Comparison of ENCODE assay signal across 15 cellular contexts in the genomic region with DNA sequence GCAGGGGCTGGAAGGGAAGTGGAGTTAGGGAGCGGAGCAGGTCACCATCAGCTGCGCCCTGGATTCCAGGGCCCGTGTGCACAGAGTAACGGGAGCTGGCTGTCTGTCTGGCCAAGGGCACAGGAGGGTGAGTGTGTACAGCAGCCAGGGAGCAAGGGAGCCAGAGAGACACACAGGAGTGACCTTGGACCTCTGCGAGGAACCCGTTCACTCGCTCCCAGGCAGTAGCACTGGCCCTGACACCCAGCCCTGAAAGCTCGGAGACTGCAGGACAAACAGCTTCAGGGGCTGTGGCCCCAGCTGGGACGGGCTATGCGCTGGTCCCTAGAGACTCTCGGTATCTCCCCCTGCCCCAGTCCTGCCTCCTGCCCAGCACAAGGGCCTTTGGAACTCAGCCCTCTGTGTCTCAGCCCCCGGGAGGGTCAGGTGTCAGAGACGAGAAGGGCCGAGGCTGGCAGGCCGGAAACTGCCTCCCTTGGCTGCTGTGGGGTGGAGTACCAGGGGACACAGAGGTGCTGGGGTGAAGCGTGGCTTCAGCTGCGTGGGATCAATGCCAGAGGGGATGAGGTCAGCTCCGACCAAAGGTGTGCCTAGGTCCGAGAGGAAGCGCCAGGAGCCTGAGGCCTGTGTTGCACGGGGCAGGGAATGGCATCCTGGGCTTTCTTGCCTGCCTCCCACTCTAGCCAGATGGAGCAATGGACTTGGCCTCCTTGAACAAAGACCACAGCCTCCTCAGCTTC. TPM values are rescaled to one million over a fixed set of nuclear protein-coding genes. Genes with fewer than 3 reads are reported as not detected.
"Had no signal": no experiment of that assay in that cellular context is flagged by ENCODE, and none has a peak within 500 bp of the region (broad histone marks: within the 10 kb centered on the region; RNA-seq: fewer than 3 reads in every experiment).

No MANE protein-coding gene starts in this region.

RNA-seq across cellular contexts. Expression of gene ALPI, which starts 12.1 kb away (rescaled TPM):
- total RNA-seq: activated B cell treated with CpG ODN at 0.5 μM for 24 hours; activated CD8-positive, alpha-beta T cell treated with anti-CD3 and anti-CD28 coated beads for 36 hours; activated T-helper 2 cell treated with anti-CD3 and anti-CD28 coated beads, Interferon-gamma antibody, Interleukin-2, Interleukin-4, amounts not matched to agents 10 μg/mL and 5 μg/mL and 100 μg/mL, durations not matched to agents 14 hours and 24 hours and 36 hours; bronchial epithelial cell; foreskin keratinocyte; glomerular endothelial cell; heart right ventricle; left lung; mammary epithelial cell; naive thymus-derived CD8-positive, alpha-beta T cell; omental fat pad; T-cell; T-helper 2 cell treated with Interferon-gamma antibody and Interleukin-4, amounts not matched to agents 100 ng/mL and 5 ng/mL, for 36 hours; vagina had no signal
- polyA plus RNA-seq: foreskin keratinocyte; heart right ventricle; mammary epithelial cell; naive thymus-derived CD8-positive, alpha-beta T cell had no signal

RNA-seq across cellular contexts. Expression of gene ALPG, which starts 37.2 kb away (rescaled TPM):
- total RNA-seq: activated B cell treated with CpG ODN at 0.5 μM for 24 hours; activated CD8-positive, alpha-beta T cell treated with anti-CD3 and anti-CD28 coated beads for 36 hours; activated T-helper 2 cell treated with anti-CD3 and anti-CD28 coated beads, Interferon-gamma antibody, Interleukin-2, Interleukin-4, amounts not matched to agents 10 μg/mL and 5 μg/mL and 100 μg/mL, durations not matched to agents 14 hours and 24 hours and 36 hours; bronchial epithelial cell; esophagus muscularis mucosa; foreskin keratinocyte; glomerular endothelial cell; heart right ventricle; mammary epithelial cell; naive thymus-derived CD8-positive, alpha-beta T cell; omental fat pad; T-helper 2 cell treated with Interferon-gamma antibody and Interleukin-4, amounts not matched to agents 100 ng/mL and 5 ng/mL, for 36 hours; vagina had no signal
- polyA plus RNA-seq: foreskin keratinocyte; heart right ventricle; naive thymus-derived CD8-positive, alpha-beta T cell had no signal

RNA-seq across cellular contexts. Expression of gene ECEL1, which starts 43.8 kb away (rescaled TPM):
- total RNA-seq: activated B cell treated with CpG ODN at 0.5 μM for 24 hours; bronchial epithelial cell; foreskin keratinocyte; glomerular endothelial cell; mammary epithelial cell; naive thymus-derived CD8-positive, alpha-beta T cell; vagina had no signal
- polyA plus RNA-seq: foreskin keratinocyte; mammary epithelial cell; naive thymus-derived CD8-positive, alpha-beta T cell had no signal
